22 cellular contexts compared by ENCODE assay signal in genomic region chr5:137040641-137041340, GRCh38.
"Had no signal": no experiment of that assay in that cellular context is flagged by ENCODE, and none has a peak within 500 bp of the region (broad histone marks: within the 10 kb centered on the region; RNA-seq: fewer than 3 reads in every experiment).

No MANE protein-coding gene starts in this region.

- H3K4me1 Mint-ChIP-seq: activated CD4-positive, alpha-beta T cell treated with anti-CD3 and anti-CD28 coated beads for 36 hours had no signal

- H3K36me3 ChIP-seq: heart left ventricle, left lung, prostate gland, sigmoid colon, WERI-Rb-1 had no signal

- H3K4me3 ChIP-seq: heart left ventricle, left lung, prostate gland, sigmoid colon, testis had no signal

- H3K27me3 Mint-ChIP-seq: activated CD4-positive, alpha-beta T cell treated with anti-CD3 and anti-CD28 coated beads for 36 hours had no signal

- H3K27ac Mint-ChIP-seq: activated CD4-positive, alpha-beta T cell treated with anti-CD3 and anti-CD28 coated beads for 36 hours; activated CD8-positive, alpha-beta T cell treated with anti-CD3 and anti-CD28 coated beads, Interleukin-2, amount 10 ng/mL, durations not matched to agents 7 days and 5 days; activated T-helper 1 cell treated with anti-CD3 and anti-CD28 coated beads, Interleukin-12 subunit alpha, Interleukin-12 subunit beta, Interleukin-2, Interleukin-4 antibody, amounts not matched to agents 30 ng/mL and 10 ng/mL and 1 ng/mL, durations not matched to agents 14 hours and 24 hours and 36 hours; natural killer cell treated with Interleukin-12 subunit alpha and Interleukin-12 subunit beta and Interleukin-15 and Interleukin-18, amount 100 ng/mL, for 72 hours had no signal

- H3K9me3 Mint-ChIP-seq: natural killer cell treated with Interleukin-12 subunit alpha and Interleukin-12 subunit beta and Interleukin-15 and Interleukin-18, amount 100 ng/mL, for 72 hours had no signal

- H3K27ac ChIP-seq: heart left ventricle, left lung, prostate gland, sigmoid colon, testis, WERI-Rb-1 had no signal

- H3K4me1 ChIP-seq: heart left ventricle, left lung, prostate gland, sigmoid colon, testis had no signal

- H3K4me3 Mint-ChIP-seq: activated CD4-positive, alpha-beta T cell treated with anti-CD3 and anti-CD28 coated beads for 36 hours; activated CD8-positive, alpha-beta T cell treated with anti-CD3 and anti-CD28 coated beads, Interleukin-2, amount 10 ng/mL, durations not matched to agents 7 days and 5 days; activated T-helper 1 cell treated with anti-CD3 and anti-CD28 coated beads, Interleukin-12 subunit alpha, Interleukin-12 subunit beta, Interleukin-2, Interleukin-4 antibody, amounts not matched to agents 30 ng/mL and 10 ng/mL and 1 ng/mL, durations not matched to agents 14 hours and 24 hours and 36 hours; natural killer cell treated with Interleukin-12 subunit alpha and Interleukin-12 subunit beta and Interleukin-15 and Interleukin-18, amount 100 ng/mL, for 72 hours had no signal

- DNase-seq: activated CD4-positive, alpha-beta T cell treated with anti-CD3 and anti-CD28 coated beads for 36 hours; activated CD8-positive, alpha-beta memory T cell treated with anti-CD3 and anti-CD28 coated beads, Interleukin-2, amount 50 U/mL, for 48 hours; activated CD8-positive, alpha-beta T cell treated with anti-CD3 and anti-CD28 coated beads, Interleukin-2, amount 10 ng/mL, durations not matched to agents 7 days and 5 days; activated naive CD4-positive, alpha-beta T cell; dermis blood vessel endothelial cell; erythroblast; foreskin melanocyte; heart left ventricle; islet precursor cell; left lung; mesenchymal stem cell; occipital lobe; sigmoid colon; stimulated activated CD4-positive, alpha-beta T cell treated with anti-CD3 and anti-CD28 coated beads, Interleukin-4, amount 100 ng/mL, for 1 hour; stimulated activated CD8-positive, alpha-beta memory T cell treated with anti-CD3 and anti-CD28 coated beads, Interleukin-4, amount 100 ng/mL, for 48 hours; stimulated activated naive CD8-positive, alpha-beta T cell treated with anti-CD3 and anti-CD28 coated beads, Interleukin-15, Interleukin-2, amounts not matched to agents 100 U/mL and 50 U/mL, for 24 hours; T1000; testis; WERI-Rb-1 had no signal

- H3K27me3 ChIP-seq: heart left ventricle, sigmoid colon, testis had no signal

- ATAC-seq: activated CD4-positive, alpha-beta T cell treated with anti-CD3 and anti-CD28 coated beads for 36 hours; activated CD8-positive, alpha-beta T cell treated with anti-CD3 and anti-CD28 coated beads, Interleukin-2, amount 10 ng/mL, durations not matched to agents 7 days and 5 days; heart left ventricle; left lung; natural killer cell treated with Interleukin-12 subunit alpha and Interleukin-12 subunit beta and Interleukin-15 and Interleukin-18, amount 100 ng/mL, for 72 hours; stimulated activated naive CD8-positive, alpha-beta T cell treated with anti-CD3 and anti-CD28 coated beads, Interleukin-15, Interleukin-2, amounts not matched to agents 100 U/mL and 50 U/mL, for 24 hours had no signal

- H3K9me3 ChIP-seq: prostate gland, testis had no signal

- H3K36me3 Mint-ChIP-seq: natural killer cell treated with Interleukin-12 subunit alpha and Interleukin-12 subunit beta and Interleukin-15 and Interleukin-18, amount 100 ng/mL, for 72 hours had no signal
